18 cellular contexts compared by ENCODE assay signal in the genomic region with DNA sequence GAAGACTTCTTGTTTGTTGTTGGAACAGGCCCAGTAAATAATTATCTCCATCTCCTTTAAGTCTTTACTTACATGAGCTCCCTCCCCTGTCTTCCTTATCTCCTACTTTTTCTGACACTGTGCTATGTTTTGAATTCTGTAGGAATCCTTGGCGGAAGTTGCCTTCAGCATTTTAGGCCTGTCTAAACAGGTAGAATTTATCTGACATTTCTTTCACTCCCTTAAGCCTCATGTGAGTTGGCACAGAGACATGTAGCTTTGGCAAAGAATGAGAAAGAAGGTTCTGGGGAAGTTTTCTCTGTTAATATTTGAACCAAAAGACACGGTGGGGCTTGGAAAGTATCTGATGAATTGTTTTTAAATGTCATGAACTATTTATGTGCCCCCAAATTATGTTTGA. TPM values are rescaled to one million over a fixed set of nuclear protein-coding genes. Genes with fewer than 3 reads are reported as not detected.
DNase-seq lines count a peak whose midpoint lies in the region; ATAC-seq and TF ChIP-seq lines count a peak whose summit lies in the region.
"Had no signal": no experiment of that assay in that cellular context is flagged by ENCODE, and none has a peak within 500 bp of the region (broad histone marks: within the 10 kb centered on the region; RNA-seq: fewer than 3 reads in every experiment).

No MANE protein-coding gene starts in this region.

- CTCF ChIA-PET in Calu3 (lab: Charles Lee): interaction anchor here (0.9 to 3.1 kb wide), 2 partner anchors 8 to 14 kb away, joined by 3 to 13 read pairs; partner anchors contain the start of gene MCTP2
- CTCF ChIA-PET in RWPE1 (lab: Yijun Ruan, JAX): interaction anchor here (0.7 kb wide), 1 partner anchor 222 kb away, joined by 3 read pairs; no protein-coding TSS in a partner anchor

- intact Hi-C loops in Calu3 (cut with micrococcal nuclease; ENCODE audit: unreplicated experiment) (loop anchor here (2.0 kb wide), 1 partner anchor 15 kb away; no protein-coding TSS in a partner anchor), esophagus squamous epithelium (cut with DNase I) (no loop called here), sigmoid colon (cut with DNase I) (no loop called here)

- H3K9me3 ChIP-seq in esophagus squamous epithelium (no peaks in the 10 kb centered on the region), sigmoid colon (no peaks in the 10 kb centered on the region)
- H3K9me3 ChIP-seq: HAP-1 had no signal

- H3K4me3 ChIP-seq in esophagus squamous epithelium (no peak overlapping the region), sigmoid colon (no peak overlapping the region)
- H3K4me3 ChIP-seq: HAP-1, lung had no signal

- peaks cover 59% of the 10 kb centered on the region for H3K4me1 Mint-ChIP-seq in Calu3 (ENCODE audit: low read depth, unreplicated experiment)

- H3K27ac ChIP-seq in RWPE1: no peak overlapping the region
- peak overlapping the region; percentile 26 to 73 (median 50) for H3K27ac ChIP-seq in esophagus squamous epithelium
- H3K27ac ChIP-seq in sigmoid colon: no peak overlapping the region

- ATAC-seq in omental fat pad (ENCODE audit: low FRiP score) (peak; percentile 26), GM19351 (IDR thresholded peaks at IDR 0.05; ENCODE audit: unreplicated experiment) (no peak), HG03097 (IDR thresholded peaks at IDR 0.05; ENCODE audit: low FRiP score, unreplicated experiment) (no peak)

- no TSS peak for BruUV-seq in Calu3 (replicated peaks; lab: Mats Ljungman, UMichigan)

- no peak for TF ChIP-seq CTCF in Calu3 (IDR thresholded peaks at IDR 0.05; ENCODE audit: unreplicated experiment)
- TF ChIP-seq CTCF in RWPE1 (conservative IDR thresholded peaks at IDR 0.05; ENCODE audit: low read depth): no peak
- TF ChIP-seq CTCF in esophagus squamous epithelium (IDR thresholded peaks at IDR 0.05): no peak
- no peak for TF ChIP-seq CTCF in omental fat pad (IDR thresholded peaks at IDR 0.05)
- TF ChIP-seq CTCF in sigmoid colon (IDR thresholded peaks at IDR 0.05): no peak

- no peak for TF ChIP-seq EP300 in sigmoid colon (IDR thresholded peaks at IDR 0.05)

- no peaks in the 10 kb centered on the region for H3K27me3 Mint-ChIP-seq in Calu3 (ENCODE audit: unreplicated experiment)
- H3K27me3 Mint-ChIP-seq: stimulated activated naive CD8-positive, alpha-beta T cell treated with anti-CD3 and anti-CD28 coated beads, Interleukin-15, amount 100 ng/mL, for 72 hours had no signal

- H3K27ac Mint-ChIP-seq in Calu3 (ENCODE audit: unreplicated experiment): peak overlapping the region; percentile 86
- H3K27ac Mint-ChIP-seq: stimulated activated naive CD8-positive, alpha-beta T cell treated with anti-CD3 and anti-CD28 coated beads, Interleukin-15, amount 100 ng/mL, for 72 hours had no signal

- TF ChIP-seq POLR2A in esophagus squamous epithelium (IDR thresholded peaks at IDR 0.05) (no peak), sigmoid colon (IDR thresholded peaks at IDR 0.05) (no peak)

- DNase-seq in Calu3 (no peak), RWPE1 (ENCODE audit: low spot score) (peak; percentile 83), esophagus squamous epithelium (lab: John Stamatoyannopoulos, UW) (no peak), omental fat pad (ENCODE audit: low spot score) (no peak), D341Med (ENCODE audit: low spot score) (no peak), sigmoid colon (no peak)
- DNase-seq: activated CD4-positive, alpha-beta T cell treated with anti-CD3 and anti-CD28 coated beads, Interleukin-2, amount 50 U/mL, for 4 hours; aorta; C1 segment of cervical spinal cord; dermis blood vessel endothelial cell; NCI-H2029 treated with DMSO at 0.1 percent for 48 hours; NCI-H748 treated with DMSO at 0.1 percent for 48 hours; RPMI8226; stimulated activated naive CD8-positive, alpha-beta T cell treated with anti-CD3 and anti-CD28 coated beads, Interleukin-15, amount 100 ng/mL, for 72 hours had no signal

- H3K27me3 ChIP-seq in esophagus squamous epithelium (no peaks in the 10 kb centered on the region), sigmoid colon (no peaks in the 10 kb centered on the region)

- POLR2A ChIA-PET in RWPE1 (lab: Yijun Ruan, JAX; ENCODE audit: low non-redundant PET): no interaction called here

- peak overlapping the region; percentile 29 for H3K4me3 Mint-ChIP-seq in Calu3 (ENCODE audit: low read depth, unreplicated experiment)

- no peaks in the 10 kb centered on the region for H3K9me3 Mint-ChIP-seq in Calu3 (ENCODE audit: low read depth, unreplicated experiment)
- H3K9me3 Mint-ChIP-seq: stimulated activated naive CD8-positive, alpha-beta T cell treated with anti-CD3 and anti-CD28 coated beads, Interleukin-15, amount 100 ng/mL, for 72 hours had no signal

- H3K4me1 ChIP-seq in esophagus squamous epithelium (peaks cover 3 to 61% (median 23%) of the 10 kb centered on the region in 3 donors), sigmoid colon (no peaks in the 10 kb centered on the region)
- H3K4me1 ChIP-seq: HAP-1 had no signal

- WGBS in esophagus squamous epithelium, 2 donors: 27 to 34% methylated on average over 2 of the region's 2 CpGs
- WGBS in sigmoid colon, 2 donors: 28 to 58% methylated on average over 2 of the region's 2 CpGs

- H3K36me3 ChIP-seq in esophagus squamous epithelium: no peaks in the 10 kb centered on the region
- H3K36me3 ChIP-seq in sigmoid colon: no peaks in the 10 kb centered on the region
- H3K36me3 ChIP-seq: HAP-1 had no signal

- H3K36me3 Mint-ChIP-seq in Calu3 (ENCODE audit: insufficient read depth, unreplicated experiment): no peaks in the 10 kb centered on the region

RNA-seq across cellular contexts. Expression of gene MCTP2, which starts 8.1 kb away (rescaled TPM):
- total RNA-seq in Calu3 (2022) (30.1 and 40.5 TPM in 2 replicates), esophagus squamous epithelium (10 to 100 TPM; 11.2 to 29.9 (median 15.6) TPM), omental fat pad (10 to 100 TPM; 24.6 to 78.1 (median 40.3) TPM), sigmoid colon (1 to 10 TPM; 1.5 to 4.4 (median 1.9) TPM)
- 10 to 100 TPM in 2 of 3 donors, 1 to 10 TPM in 1; 7.2 to 12.2 (median 12.0) TPM for polyA plus RNA-seq in sigmoid colon

Comparison
In these comparisons a context has a peak if more than half of its experiments do, and no peak if none do; other contexts are left out.
1. H3K27ac ChIP-seq: peak in esophagus squamous epithelium (4 of 4); none in RWPE1 (single experiment) and sigmoid colon (0 of 4).